1 cellular context compared by ENCODE assay signal in the genomic region with DNA sequence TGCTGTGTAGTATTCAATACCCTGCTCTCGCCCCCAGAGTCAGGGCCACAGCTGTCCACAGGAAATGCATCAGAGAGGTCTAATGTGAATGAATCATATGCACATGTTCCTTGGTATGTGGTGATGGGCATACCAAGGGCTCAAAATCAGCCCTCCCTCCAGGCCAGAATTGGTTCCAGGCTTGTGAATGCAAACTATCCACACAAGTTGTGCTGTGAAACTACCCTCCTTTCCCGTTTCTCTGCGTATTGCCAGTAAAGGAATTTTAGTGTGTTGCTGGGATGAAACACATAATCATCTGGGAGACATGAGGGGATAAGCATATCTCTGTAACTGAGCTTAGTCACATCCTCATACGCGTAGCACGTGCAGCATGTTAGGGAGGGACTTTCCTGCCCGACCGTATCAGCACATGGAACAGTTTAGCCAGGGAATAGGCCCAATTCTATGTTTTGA.
TF ChIP-seq lines count a peak whose summit lies in the region.

No MANE protein-coding gene starts in this region.

TF ChIP-seq in IMR-90, 13 proteins besides CTCF, POLR2A, EP300 and RAD21 (continued from another document):
- no peak; the same call in 1 of the 2 replicates for TF ChIP-seq NFE2L2 (IDR thresholded peaks at IDR 0.05; ENCODE audit: low read depth, low read length)
